ENCODE assay signal across 25 cellular contexts in genomic region chr1:168949672-168950071, GRCh38.
A peak's percentile ranks its signal among the peaks of the same experiment; 100 is the strongest.
DNase-seq lines count a peak whose midpoint lies in the region; ATAC-seq, FAIRE-seq and TF ChIP-seq lines count a peak whose summit lies in the region.
"Had no signal": no experiment of that assay in that cellular context is flagged by ENCODE, and none has a peak within 500 bp of the region (broad histone marks: within the 10 kb centered on the region; RNA-seq: fewer than 3 reads in every experiment).

No MANE protein-coding gene starts in this region.

- DNase-seq in NCI-H1694 (lab: John Stamatoyannopoulos, UW) (peak; percentile 7), SK-N-DZ (ENCODE audit: low spot score) (peak; percentile 10), frontal cortex (ENCODE audit: low spot score in 2 of 2) (no peak), CD14-positive monocyte (ENCODE audit: low spot score) (no peak), NCI-H1436 (lab: John Stamatoyannopoulos, UW) (no peak)
- DNase-seq in activated T-cell treated with anti-CD3 and anti-CD28 coated beads, Interleukin-2, amount 50 U/mL, for 48 hours = no peak
- DNase-seq: AML-193; CD4-positive, alpha-beta memory T cell; CD4-positive, CD25-positive, alpha-beta regulatory T cell; CD8-positive, alpha-beta memory T cell; COR-L47; DMS 273 treated with DMSO at 0.1 percent for 48 hours; DMS153; DMS53; DMS79; DND-41; EL; GDM1 had no signal

- H3K36me3 Mint-ChIP-seq in CD14-positive monocyte = no peaks in the 10 kb centered on the region
- H3K36me3 Mint-ChIP-seq: CD4-positive, alpha-beta memory T cell; CD4-positive, CD25-positive, alpha-beta regulatory T cell; CD8-positive, alpha-beta memory T cell had no signal

- peaks cover 0 to 3% (median 0%) of the 10 kb centered on the region in 3 donors for H3K27me3 Mint-ChIP-seq in CD14-positive monocyte (ENCODE audit: low read depth in 3 of 3)
- H3K27me3 Mint-ChIP-seq: B cell; CD4-positive, alpha-beta memory T cell had no signal

- H3K9me3 Mint-ChIP-seq in CD14-positive monocyte = peaks cover 0 to 5% (median 0%) of the 10 kb centered on the region in 7 donors

- no peak for TF ChIP-seq CTCF in CD14-positive monocyte (IDR thresholded peaks at IDR 0.05)

- FAIRE-seq in frontal cortex (lab: Jason Lieb, UNC) = peak; percentile 6
- FAIRE-seq: A549, GM12878, GM12892, GM18507, GM19239 had no signal

- no peak overlapping the region for H3K4me3 Mint-ChIP-seq in CD14-positive monocyte
- H3K4me3 Mint-ChIP-seq: B cell; CD4-positive, alpha-beta memory T cell; CD4-positive, CD25-positive, alpha-beta regulatory T cell; CD8-positive, alpha-beta memory T cell had no signal

- H3K4me1 Mint-ChIP-seq in CD14-positive monocyte = no peaks in the 10 kb centered on the region
- H3K4me1 Mint-ChIP-seq: B cell; CD4-positive, alpha-beta memory T cell; CD4-positive, CD25-positive, alpha-beta regulatory T cell; CD8-positive, alpha-beta memory T cell had no signal

- intact Hi-C loops in CD14-positive monocyte (cut with micrococcal nuclease) = no loop called here

- H3K27ac Mint-ChIP-seq in CD14-positive monocyte = no peak overlapping the region
- H3K27ac Mint-ChIP-seq: B cell; CD4-positive, alpha-beta memory T cell; CD4-positive, CD25-positive, alpha-beta regulatory T cell; CD8-positive, alpha-beta memory T cell had no signal

- ATAC-seq in SK-N-SH treated with all-trans-retinoic acid at 6 μM for 48 hours = no peak
- ATAC-seq: A549, GM12878 had no signal

TF ChIP-seq in SK-N-SH treated with all-trans-retinoic acid at 6 μM for 48 hours, 23 proteins besides CTCF, POLR2A, EP300 and RAD21:
- TF ChIP-seq POU6F1 (CRISPR knock-in tag; IDR thresholded peaks at IDR 0.05; ENCODE audit: borderline replicate concordance, low read depth) = no peak
- TF ChIP-seq TCF4 (CRISPR knock-in tag; IDR thresholded peaks at IDR 0.05; ENCODE audit: borderline replicate concordance) = peak; percentile 37; the same call in 1 of the 2 replicates

Comparison
In these comparisons a context has a peak if more than half of its experiments do, and no peak if none do; other contexts are left out.
1. DNase-seq: peak in NCI-H1694 (single experiment) and SK-N-DZ (single experiment); none in frontal cortex (0 of 2), CD14-positive monocyte (single experiment), activated T-cell treated with anti-CD3 and anti-CD28 coated beads, Interleukin-2, amount 50 U/mL, for 48 hours (0 of 2) and NCI-H1436 (single experiment).